Comparison of ENCODE assay signal across 9 cellular contexts in the genomic region with DNA sequence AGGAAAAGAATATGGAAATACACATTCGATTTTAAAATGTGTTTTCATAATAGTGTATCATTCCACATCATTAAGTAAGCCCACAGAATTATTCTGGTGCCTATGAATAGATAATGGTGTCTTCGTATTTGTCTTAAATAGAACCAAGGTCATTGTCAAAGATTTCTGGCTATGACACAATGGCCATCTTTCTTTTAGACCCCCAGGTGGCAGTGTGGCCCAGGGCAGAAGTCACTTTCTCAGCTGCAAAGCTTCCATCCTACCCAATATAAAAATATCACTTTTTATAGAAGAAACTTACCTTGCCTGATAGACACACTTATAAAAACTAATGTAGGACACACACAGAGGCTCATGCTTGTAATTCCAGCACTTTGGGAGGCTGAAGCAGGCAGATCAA. TPM values are rescaled to one million over a fixed set of nuclear protein-coding genes. Genes with fewer than 3 reads are reported as not detected.
A peak's percentile ranks its signal among the peaks of the same experiment; 100 is the strongest.
DNase-seq lines count a peak whose midpoint lies in the region; ATAC-seq and TF ChIP-seq lines count a peak whose summit lies in the region.
"Had no signal": no experiment of that assay in that cellular context is flagged by ENCODE, and none has a peak within 500 bp of the region (broad histone marks: within the 10 kb centered on the region; RNA-seq: fewer than 3 reads in every experiment).

No MANE protein-coding gene starts in this region.

- H3K79me1 ChIP-seq in IMR-90 (ENCODE audit: low read depth in 1 of 2, low read length in 2 of 2) = no peaks in the 10 kb centered on the region

- no peak overlapping the region for H4K8ac ChIP-seq in IMR-90 (ENCODE audit: low read depth in 2 of 2, low read length in 2 of 2)

- H2BK120ac ChIP-seq in IMR-90 (ENCODE audit: low read depth, low read length) = no peak overlapping the region

- dilution Hi-C loops in IMR-90 (cut with HindIII; ENCODE audit: low sequenced_read_pairs, unreplicated experiment) = no loop called here

- H3K56ac ChIP-seq in IMR-90 (ENCODE audit: extremely low read depth, insufficient read depth, low read length) = no peak overlapping the region

- H4K5ac ChIP-seq in IMR-90 (ENCODE audit: low read depth, low read length) = no peak overlapping the region

- H3K27me3 ChIP-seq in IMR-90 (ENCODE audit: control insufficient read depth, insufficient read depth, low read length) = no peaks in the 10 kb centered on the region
- H3K27me3 ChIP-seq in kidney epithelial cell (ENCODE audit: control insufficient read depth, insufficient read depth, low read length) = no peaks in the 10 kb centered on the region

- no peak overlapping the region for H3K14ac ChIP-seq in IMR-90 (replicated peaks; ENCODE audit: low read depth, low read length)

- no peaks in the 10 kb centered on the region for H3K36me3 Mint-ChIP-seq in activated naive CD4-positive, alpha-beta T cell treated with anti-CD3 and anti-CD28 coated beads for 36 hours (ENCODE audit: low read depth)
- H3K36me3 Mint-ChIP-seq in activated CD4-positive, alpha-beta T cell treated with anti-CD3 and anti-CD28 coated beads, Interleukin-2, amount 10 ng/mL, durations not matched to agents 24 days and 14 days (ENCODE audit: low read depth) = no peaks in the 10 kb centered on the region
- H3K36me3 Mint-ChIP-seq: activated naive CD8-positive, alpha-beta T cell treated with anti-CD3 and anti-CD28 coated beads, Interleukin-2, amount 10 ng/mL, durations not matched to agents 7 days and 5 days had no signal

- no peak for ATAC-seq in IMR-90 (ENCODE audit: low read depth)
- ATAC-seq in HG03280 (IDR thresholded peaks at IDR 0.05; ENCODE audit: unreplicated experiment) = no peak
- ATAC-seq in GM21381 (IDR thresholded peaks at IDR 0.05; ENCODE audit: unreplicated experiment) = no peak

- DNase-seq in activated naive CD4-positive, alpha-beta T cell treated with anti-CD3 and anti-CD28 coated beads for 36 hours = peak; percentile 40
- no peak for DNase-seq in activated naive CD4-positive, alpha-beta T cell treated with Interleukin-2 at 50 U/mL for 16 hours
- peak; percentile 8 for DNase-seq in IMR-90
- peak; percentile 68 for DNase-seq in activated CD4-positive, alpha-beta T cell treated with anti-CD3 and anti-CD28 coated beads, Interleukin-2, amount 10 ng/mL, durations not matched to agents 24 days and 14 days
- no peak for DNase-seq in kidney epithelial cell (ENCODE audit: low read depth)
- no peak for DNase-seq in DMS79 (lab: John Stamatoyannopoulos, UW)
- DNase-seq: activated naive CD8-positive, alpha-beta T cell treated with anti-CD3 and anti-CD28 coated beads, Interleukin-2, amount 10 ng/mL, durations not matched to agents 7 days and 5 days had no signal

- H3K9me3 ChIP-seq in IMR-90 (ENCODE audit: control insufficient read depth, insufficient read depth, low read length) = no peaks in the 10 kb centered on the region

- WGBS in IMR-90 (ENCODE audit: extremely low coverage in 2 of 2, insufficient read length in 1 of 2), 2 experiments = no CpG with 5 or more reads among the region's 2 CpGs

- no peak overlapping the region for H2AK9ac ChIP-seq in IMR-90 (replicated peaks; ENCODE audit: low read depth, low read length, poor library complexity)

- H2BK20ac ChIP-seq in IMR-90 (ENCODE audit: low read depth, low read length) = no peak overlapping the region

- no peak overlapping the region for H2AFZ ChIP-seq in IMR-90 (replicated peaks; ENCODE audit: low read length, poor library complexity)

- H3K18ac ChIP-seq in IMR-90 (ENCODE audit: low read depth, low read length) = no peak overlapping the region

- H3K23ac ChIP-seq in IMR-90 (ENCODE audit: low read depth, low read length) = no peak overlapping the region

- TF ChIP-seq CTCF in IMR-90 (conservative IDR thresholded peaks at IDR 0.05; ENCODE audit: low read depth, low read length) (peak; percentile 49), kidney epithelial cell (IDR thresholded peaks at IDR 0.05; ENCODE audit: insufficient read depth, low read length, poor library complexity, severe bottlenecking) (peak; percentile 53)

- no peak for TF ChIP-seq POLR2A in IMR-90 (IDR thresholded peaks at IDR 0.05; ENCODE audit: low read depth, low read length)

- H3K4me3 Mint-ChIP-seq in activated naive CD4-positive, alpha-beta T cell treated with anti-CD3 and anti-CD28 coated beads for 36 hours = no peak overlapping the region
- H3K4me3 Mint-ChIP-seq in activated CD4-positive, alpha-beta T cell treated with anti-CD3 and anti-CD28 coated beads, Interleukin-2, amount 10 ng/mL, durations not matched to agents 24 days and 14 days = no peak overlapping the region
- H3K4me3 Mint-ChIP-seq: activated naive CD8-positive, alpha-beta T cell treated with anti-CD3 and anti-CD28 coated beads, Interleukin-2, amount 10 ng/mL, durations not matched to agents 7 days and 5 days had no signal

- no peak overlapping the region for H2BK5ac ChIP-seq in IMR-90 (ENCODE audit: low read depth, low read length, poor library complexity, severe bottlenecking)

- POLR2A ChIA-PET in IMR-90 (lab: Charles Lee; ENCODE audit: unreplicated experiment) = no interaction called here

- H3K4me1 Mint-ChIP-seq in activated naive CD4-positive, alpha-beta T cell treated with anti-CD3 and anti-CD28 coated beads for 36 hours (ENCODE audit: low read depth) = peaks cover 2% of the 10 kb centered on the region
- H3K4me1 Mint-ChIP-seq in activated CD4-positive, alpha-beta T cell treated with anti-CD3 and anti-CD28 coated beads, Interleukin-2, amount 10 ng/mL, durations not matched to agents 24 days and 14 days = no peaks in the 10 kb centered on the region
- H3K4me1 Mint-ChIP-seq: activated naive CD8-positive, alpha-beta T cell treated with anti-CD3 and anti-CD28 coated beads, Interleukin-2, amount 10 ng/mL, durations not matched to agents 7 days and 5 days had no signal

- no peak overlapping the region for H2AK5ac ChIP-seq in IMR-90 (ENCODE audit: low read depth, low read length)

- CTCF ChIA-PET in activated naive CD4-positive, alpha-beta T cell treated with anti-CD3 and anti-CD28 coated beads for 36 hours (lab: Charles Lee) = interaction anchor here (0.7 to 5.1 kb wide), 12 partner anchors 10 to 470 kb away, joined by 3 to 27 read pairs (median 4); no protein-coding TSS in a partner anchor
- CTCF ChIA-PET in IMR-90 (lab: Yijun Ruan, JAX) = interaction anchor here (0.6 to 2.3 kb wide), 5 partner anchors 13 to 498 kb away, joined by 3 to 7 read pairs (median 3); no protein-coding TSS in a partner anchor

- no peak overlapping the region for H3K4ac ChIP-seq in IMR-90 (ENCODE audit: low read depth, low read length)

- no peaks in the 10 kb centered on the region for H3K4me1 ChIP-seq in IMR-90 (ENCODE audit: control insufficient read depth, insufficient read depth, low read length)

- H3K4me3 ChIP-seq in IMR-90 (ENCODE audit: insufficient read depth, low read depth, low read length) = no peak overlapping the region
- no peak overlapping the region for H3K4me3 ChIP-seq in kidney epithelial cell (ENCODE audit: low read depth, low read length)

- TF ChIP-seq RAD21 in IMR-90 (IDR thresholded peaks at IDR 0.05; ENCODE audit: low read length) = peak; percentile 66

- no peak overlapping the region for H3K4me2 ChIP-seq in IMR-90 (ENCODE audit: low read depth, low read length)

- no peak overlapping the region for H3K27ac ChIP-seq in IMR-90 (ENCODE audit: insufficient read depth, low read length)

- BruUV-seq in IMR-90 (replicated peaks; lab: Mats Ljungman, UMichigan) = no TSS peak

- H3K9me3 Mint-ChIP-seq in activated naive CD4-positive, alpha-beta T cell treated with anti-CD3 and anti-CD28 coated beads for 36 hours = no peaks in the 10 kb centered on the region
- no peaks in the 10 kb centered on the region for H3K9me3 Mint-ChIP-seq in activated CD4-positive, alpha-beta T cell treated with anti-CD3 and anti-CD28 coated beads, Interleukin-2, amount 10 ng/mL, durations not matched to agents 24 days and 14 days
- H3K9me3 Mint-ChIP-seq: activated naive CD8-positive, alpha-beta T cell treated with anti-CD3 and anti-CD28 coated beads, Interleukin-2, amount 10 ng/mL, durations not matched to agents 7 days and 5 days had no signal

- in situ Hi-C loops in IMR-90 (cut with MboI; ENCODE audit: low sequenced_read_pairs) = no loop called here

- no peaks in the 10 kb centered on the region for H4K20me1 ChIP-seq in IMR-90 (ENCODE audit: insufficient read depth, low read length)

- no peak overlapping the region for H3K9ac ChIP-seq in IMR-90 (ENCODE audit: low read depth, low read length)

- intact Hi-C loops in activated naive CD4-positive, alpha-beta T cell treated with anti-CD3 and anti-CD28 coated beads for 36 hours (cut with micrococcal nuclease) = loop anchor here (1.0 to 10.0 kb wide), 6 partner anchors 57 to 911 kb away; a partner anchor contains a TSS
- intact Hi-C loops in IMR-90 (cut with micrococcal nuclease) = loop anchor here (1.0 to 5.0 kb wide), 2 partner anchors 237 to 471 kb away; no protein-coding TSS in a partner anchor
- intact Hi-C loops in activated CD4-positive, alpha-beta T cell treated with anti-CD3 and anti-CD28 coated beads, Interleukin-2, amount 10 ng/mL, durations not matched to agents 24 days and 14 days (cut with micrococcal nuclease) = loop anchor here (1.0 to 10.0 kb wide), 3 partner anchors 129 to 469 kb away; no protein-coding TSS in a partner anchor

- no peak overlapping the region for H3K27ac Mint-ChIP-seq in activated naive CD4-positive, alpha-beta T cell treated with anti-CD3 and anti-CD28 coated beads for 36 hours
- no peak overlapping the region for H3K27ac Mint-ChIP-seq in activated CD4-positive, alpha-beta T cell treated with anti-CD3 and anti-CD28 coated beads, Interleukin-2, amount 10 ng/mL, durations not matched to agents 24 days and 14 days
- H3K27ac Mint-ChIP-seq: activated naive CD8-positive, alpha-beta T cell treated with anti-CD3 and anti-CD28 coated beads, Interleukin-2, amount 10 ng/mL, durations not matched to agents 7 days and 5 days had no signal

- H3K36me3 ChIP-seq in IMR-90 (ENCODE audit: control insufficient read depth, insufficient read depth, low read length) (no peaks in the 10 kb centered on the region), kidney epithelial cell (ENCODE audit: control insufficient read depth, insufficient read depth, low read length) (no peaks in the 10 kb centered on the region)

- H3K27me3 Mint-ChIP-seq in activated naive CD4-positive, alpha-beta T cell treated with anti-CD3 and anti-CD28 coated beads for 36 hours (ENCODE audit: low read depth) = no peaks in the 10 kb centered on the region
- no peaks in the 10 kb centered on the region for H3K27me3 Mint-ChIP-seq in activated CD4-positive, alpha-beta T cell treated with anti-CD3 and anti-CD28 coated beads, Interleukin-2, amount 10 ng/mL, durations not matched to agents 24 days and 14 days
- H3K27me3 Mint-ChIP-seq: activated naive CD8-positive, alpha-beta T cell treated with anti-CD3 and anti-CD28 coated beads, Interleukin-2, amount 10 ng/mL, durations not matched to agents 7 days and 5 days had no signal

- no peak overlapping the region for H4K91ac ChIP-seq in IMR-90 (ENCODE audit: insufficient read depth, low read depth, low read length)

- H3K9me1 ChIP-seq in IMR-90 (ENCODE audit: insufficient read depth, low read length) = no peaks in the 10 kb centered on the region

- H2BK15ac ChIP-seq in IMR-90 (ENCODE audit: low read depth, low read length) = no peak overlapping the region

RNA-seq across cellular contexts. Expression of a gene that starts 57.5 kb away (rescaled TPM):
- total RNA-seq in activated naive CD4-positive, alpha-beta T cell treated with anti-CD3 and anti-CD28 coated beads for 36 hours = 10 to 100 TPM; 18.5 to 18.9 TPM
- total RNA-seq in IMR-90 (2012; rRNA removed) = 8.1 and 9.3 TPM in 2 replicates
- polyA plus RNA-seq in IMR-90 (2012; rRNA removed) = 2.5 and 3.4 TPM in 2 replicates
- 0.70 and 0.93 TPM in 2 replicates for polyA plus RNA-seq in IMR-90 (2012; cell fraction: cytosol; rRNA removed)
- polyA plus RNA-seq in IMR-90 (2012; cell fraction: nucleus; rRNA removed; ENCODE audit: low replicate concordance) = 0.28 and 1.8 TPM in 2 replicates
- 6.8 and 9.2 TPM in 2 replicates for total RNA-seq in activated CD4-positive, alpha-beta T cell treated with anti-CD3 and anti-CD28 coated beads, Interleukin-2, amount 10 ng/mL, durations not matched to agents 24 days and 14 days
- 6.0 and 8.5 TPM in 2 replicates for total RNA-seq in kidney epithelial cell

RNA-seq across cellular contexts. Expression of a gene that starts 57.7 kb away (rescaled TPM):
- total RNA-seq in activated naive CD4-positive, alpha-beta T cell treated with anti-CD3 and anti-CD28 coated beads for 36 hours = 10 to 100 TPM; 61.9 to 73.1 TPM
- total RNA-seq in IMR-90 (2012; rRNA removed) = 5.9 and 7.8 TPM in 2 replicates
- polyA plus RNA-seq in IMR-90 (2012; rRNA removed) = 38.0 and 38.1 TPM in 2 replicates
- 14.4 and 19.0 TPM in 2 replicates for polyA plus RNA-seq in IMR-90 (2012; cell fraction: cytosol; rRNA removed)
- 23.3 and 48.3 TPM in 2 replicates for polyA plus RNA-seq in IMR-90 (2012; cell fraction: nucleus; rRNA removed; ENCODE audit: low replicate concordance)
- 65.8 and 78.3 TPM in 2 replicates for total RNA-seq in activated CD4-positive, alpha-beta T cell treated with anti-CD3 and anti-CD28 coated beads, Interleukin-2, amount 10 ng/mL, durations not matched to agents 24 days and 14 days
- 12.7 and 21.8 TPM in 2 replicates for total RNA-seq in kidney epithelial cell

Comparison
In these comparisons a context has a peak if more than half of its experiments do, and no peak if none do; other contexts are left out.
1. DNase-seq: peak in activated naive CD4-positive, alpha-beta T cell treated with anti-CD3 and anti-CD28 coated beads for 36 hours (single experiment), IMR-90 (single experiment) and activated CD4-positive, alpha-beta T cell treated with anti-CD3 and anti-CD28 coated beads, Interleukin-2, amount 10 ng/mL, durations not matched to agents 24 days and 14 days (single experiment); none in activated naive CD4-positive, alpha-beta T cell treated with Interleukin-2 at 50 U/mL for 16 hours (single experiment), kidney epithelial cell (single experiment) and DMS79 (single experiment).